In the genomic region with DNA sequence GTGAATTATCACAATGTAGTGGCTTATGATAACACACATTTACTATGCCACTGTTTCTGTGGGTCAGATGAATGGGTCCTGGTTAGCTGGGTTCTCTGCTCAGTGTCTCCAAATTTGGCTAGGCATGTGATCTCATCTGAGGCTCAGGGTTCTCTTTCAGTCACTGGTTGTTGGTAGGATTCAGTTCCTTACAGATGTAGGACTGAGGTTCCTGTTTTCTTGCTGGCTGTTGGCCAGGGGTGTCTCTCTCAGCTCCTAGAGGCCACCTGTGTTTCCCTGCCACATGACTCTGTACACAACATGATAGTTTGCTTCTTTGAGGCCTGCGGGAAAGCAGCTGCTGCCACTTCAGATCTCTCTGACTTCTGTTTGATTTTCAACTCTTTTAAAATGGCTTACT, we compare ENCODE assay signal across 8 cellular contexts. TPM values are rescaled to one million over a fixed set of nuclear protein-coding genes. Genes with fewer than 3 reads are reported as not detected.
DNase-seq lines count a peak whose midpoint lies in the region; ATAC-seq and TF ChIP-seq lines count a peak whose summit lies in the region.

No MANE protein-coding gene starts in this region.

- H3K4me3 ChIP-seq in choroid plexus epithelial cell (ENCODE audit: low read depth, low read length) (no peak overlapping the region), SK-N-SH (ENCODE audit: low read depth in 2 of 2, low read length in 1 of 2) (no peak overlapping the region)

- peak in 1 of 2 donors; percentile 42 for DNase-seq in activated T-cell treated with anti-CD3 and anti-CD28 coated beads, Interleukin-2, amount 50 U/mL, for 72 hours
- DNase-seq in activated T-cell treated with anti-CD3 and anti-CD28 coated beads for 4 hours (no peak), NCI-H2171 (lab: John Stamatoyannopoulos, UW) (peak; percentile 36), choroid plexus epithelial cell (ENCODE audit: low read depth) (peak; percentile 24), putamen (ENCODE audit: low spot score) (peak; percentile 50), HK-2 (ENCODE audit: unreplicated experiment) (no peak), SK-N-SH (no peak)

- H3K9ac ChIP-seq in SK-N-SH = no peak overlapping the region

- H3K79me2 ChIP-seq in SK-N-SH (ENCODE audit: insufficient read depth) = peaks cover 95% of the 10 kb centered on the region

- H3K4me1 ChIP-seq in SK-N-SH (ENCODE audit: control insufficient read depth in 1 of 2, insufficient read depth in 2 of 2, low read depth in 1 of 2, low read length in 1 of 2) = peaks cover 4% of the 10 kb centered on the region in 2 experiments; a peak in 3 of 4 replicates

- no peak overlapping the region for H3K27ac ChIP-seq in SK-N-SH (ENCODE audit: low read depth in 2 of 2, low read length in 1 of 2)

- peak overlapping the region; percentile 95 for H3K27ac Mint-ChIP-seq in activated T-cell treated with anti-CD3 and anti-CD28 coated beads, Interleukin-2, amount 50 U/mL, for 72 hours

- peak overlapping the region; percentile 63 to 90 for H3K4me3 Mint-ChIP-seq in activated T-cell treated with anti-CD3 and anti-CD28 coated beads, Interleukin-2, amount 50 U/mL, for 72 hours

- no peak overlapping the region for H2AFZ ChIP-seq in SK-N-SH (ENCODE audit: low read depth)

- no peaks in the 10 kb centered on the region for H4K20me1 ChIP-seq in SK-N-SH (ENCODE audit: insufficient read depth)

- no peak overlapping the region for H3K4me2 ChIP-seq in SK-N-SH

- peaks cover 76 to 86% of the 10 kb centered on the region in 2 experiments for H3K36me3 ChIP-seq in SK-N-SH (replicated peaks in 1 of 2; ENCODE audit: control insufficient read depth in 1 of 2, insufficient read depth in 2 of 2, low read length in 1 of 2)

- H3F3A ChIP-seq in SK-N-SH (replicated peaks; ENCODE audit: insufficient read depth) = no peaks in the 10 kb centered on the region

- no peaks in the 10 kb centered on the region for H3K9me2 ChIP-seq in SK-N-SH

- peaks cover 83% of the 10 kb centered on the region for H3K4me1 Mint-ChIP-seq in activated T-cell treated with anti-CD3 and anti-CD28 coated beads, Interleukin-2, amount 50 U/mL, for 72 hours (ENCODE audit: low read depth)

- H3K36me3 Mint-ChIP-seq in activated T-cell treated with anti-CD3 and anti-CD28 coated beads, Interleukin-2, amount 50 U/mL, for 72 hours (ENCODE audit: insufficient read depth in 2 of 2) = peaks cover 17 to 38% of the 10 kb centered on the region in 2 donors

- no peak for TF ChIP-seq CTCF in choroid plexus epithelial cell (conservative IDR thresholded peaks at IDR 0.05; ENCODE audit: low read depth, low read length)
- no peak for TF ChIP-seq CTCF in SK-N-SH (IDR thresholded peaks at IDR 0.05)

- CTCF ChIA-PET in SK-N-SH (lab: Yijun Ruan, JAX) = no interaction called here

- no peaks in the 10 kb centered on the region for H3K27me3 ChIP-seq in SK-N-SH (ENCODE audit: insufficient read depth)

- TF ChIP-seq RAD21 in SK-N-SH (IDR thresholded peaks at IDR 0.05; ENCODE audit: low read length) = no peak

- WGBS in SK-N-SH (ENCODE audit: low lambda C conversion rate) = 93% methylated on average over 1 of the region's 1 CpG

- no peaks in the 10 kb centered on the region for H3K9me3 Mint-ChIP-seq in activated T-cell treated with anti-CD3 and anti-CD28 coated beads, Interleukin-2, amount 50 U/mL, for 72 hours

- TF ChIP-seq EP300 in SK-N-SH (IDR thresholded peaks at IDR 0.05; ENCODE audit: borderline replicate concordance in 1 of 2, low read depth in 1 of 2, low read length in 1 of 2) = no peak

- no peaks in the 10 kb centered on the region for H3K9me3 ChIP-seq in SK-N-SH

- no peaks in the 10 kb centered on the region for H3K27me3 Mint-ChIP-seq in activated T-cell treated with anti-CD3 and anti-CD28 coated beads, Interleukin-2, amount 50 U/mL, for 72 hours (ENCODE audit: low read depth)

- peak; percentile 74 to 78 for ATAC-seq in activated T-cell treated with anti-CD3 and anti-CD28 coated beads, Interleukin-2, amount 50 U/mL, for 72 hours (replicated peaks in 1 of 2)
- peak; percentile 89 for ATAC-seq in HG02870 (IDR thresholded peaks at IDR 0.05; ENCODE audit: unreplicated experiment)

- POLR2A ChIA-PET in SK-N-SH (lab: Yijun Ruan, JAX) = no interaction called here

TF ChIP-seq in SK-N-SH, 30 proteins besides CTCF, POLR2A, EP300 and RAD21:
- TF ChIP-seq, protein P1, sequence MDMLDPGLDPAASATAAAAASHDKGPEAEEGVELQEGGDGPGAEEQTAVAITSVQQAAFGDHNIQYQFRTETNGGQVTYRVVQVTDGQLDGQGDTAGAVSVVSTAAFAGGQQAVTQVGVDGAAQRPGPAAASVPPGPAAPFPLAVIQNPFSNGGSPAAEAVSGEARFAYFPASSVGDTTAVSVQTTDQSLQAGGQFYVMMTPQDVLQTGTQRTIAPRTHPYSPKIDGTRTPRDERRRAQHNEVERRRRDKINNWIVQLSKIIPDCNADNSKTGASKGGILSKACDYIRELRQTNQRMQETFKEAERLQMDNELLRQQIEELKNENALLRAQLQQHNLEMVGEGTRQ (IDR thresholded peaks at IDR 0.05; ENCODE audit: borderline replicate concordance, low read depth, low read length) = no peak
- TF ChIP-seq CHD2 (IDR thresholded peaks at IDR 0.05; ENCODE audit: low read length, partially characterized antibody) (no peak), ELF1 (IDR thresholded peaks at IDR 0.05) (no peak), YY1 (IDR thresholded peaks at IDR 0.05; ENCODE audit: low read depth) (no peak), SIN3A (IDR thresholded peaks at IDR 0.05; ENCODE audit: borderline replicate concordance, low read depth, low read length) (no peak), FOSL2 (IDR thresholded peaks at IDR 0.05; ENCODE audit: borderline replicate concordance, low read depth) (no peak), TAF1 (IDR thresholded peaks at IDR 0.05; ENCODE audit: borderline replicate concordance, low read depth, low read length) (no peak), NRF1 (IDR thresholded peaks at IDR 0.05; ENCODE audit: low read depth, low read length) (no peak), RXRA (IDR thresholded peaks at IDR 0.05; ENCODE audit: borderline replicate concordance, low read depth) (no peak), MXI1 (IDR thresholded peaks at IDR 0.05; ENCODE audit: low read depth, low read length) (no peak), EZH2phosphoT487 (IDR thresholded peaks at IDR 0.05; ENCODE audit: borderline replicate concordance, low read depth) (no peak), RFX5 (IDR thresholded peaks at IDR 0.05; ENCODE audit: low read length) (no peak), GABPA (IDR thresholded peaks at IDR 0.05; ENCODE audit: low read depth) (no peak), IRF3 (IDR thresholded peaks at IDR 0.05; ENCODE audit: low read depth, low read length) (no peak)
- TF ChIP-seq, protein P2, sequence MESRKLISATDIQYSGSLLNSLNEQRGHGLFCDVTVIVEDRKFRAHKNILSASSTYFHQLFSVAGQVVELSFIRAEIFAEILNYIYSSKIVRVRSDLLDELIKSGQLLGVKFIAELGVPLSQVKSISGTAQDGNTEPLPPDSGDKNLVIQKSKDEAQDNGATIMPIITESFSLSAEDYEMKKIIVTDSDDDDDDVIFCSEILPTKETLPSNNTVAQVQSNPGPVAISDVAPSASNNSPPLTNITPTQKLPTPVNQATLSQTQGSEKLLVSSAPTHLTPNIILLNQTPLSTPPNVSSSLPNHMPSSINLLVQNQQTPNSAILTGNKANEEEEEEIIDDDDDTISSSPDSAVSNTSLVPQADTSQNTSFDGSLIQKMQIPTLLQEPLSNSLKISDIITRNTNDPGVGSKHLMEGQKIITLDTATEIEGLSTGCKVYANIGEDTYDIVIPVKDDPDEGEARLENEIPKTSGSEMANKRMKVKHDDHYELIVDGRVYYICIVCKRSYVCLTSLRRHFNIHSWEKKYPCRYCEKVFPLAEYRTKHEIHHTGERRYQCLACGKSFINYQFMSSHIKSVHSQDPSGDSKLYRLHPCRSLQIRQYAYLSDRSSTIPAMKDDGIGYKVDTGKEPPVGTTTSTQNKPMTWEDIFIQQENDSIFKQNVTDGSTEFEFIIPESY (IDR thresholded peaks at IDR 0.05; ENCODE audit: borderline replicate concordance, low read depth) = no peak

RNA-seq across cellular contexts. Expression of gene NFX1, which starts 7.1 kb away (rescaled TPM):
- total RNA-seq in activated T-cell treated with anti-CD3 and anti-CD28 coated beads, Interleukin-2, amount 50 U/mL, for 72 hours = 10 to 100 TPM; 31.2 to 40.3 TPM
- 19.6 and 27.6 TPM in 2 replicates for polyA plus RNA-seq in SK-N-SH (2012; rRNA removed)
- polyA plus RNA-seq in SK-N-SH (2012; cell fraction: cytosol; rRNA removed) = 17.3 and 18.6 TPM in 2 replicates
- 30.8 and 45.4 TPM in 2 replicates for polyA plus RNA-seq in SK-N-SH (2012; cell fraction: nucleus; rRNA removed)

RNA-seq across cellular contexts. Expression of gene CHMP5, which starts 32.6 kb away (rescaled TPM):
- total RNA-seq in activated T-cell treated with anti-CD3 and anti-CD28 coated beads, Interleukin-2, amount 50 U/mL, for 72 hours = 100 to 1,000 TPM in 1 of 2 donors, 10 to 100 TPM in 1; 76.5 to 112 TPM
- 88.3 and 112 TPM in 2 replicates for polyA plus RNA-seq in SK-N-SH (2012; rRNA removed)
- 142 and 205 TPM in 2 replicates for polyA plus RNA-seq in SK-N-SH (2012; cell fraction: cytosol; rRNA removed)
- polyA plus RNA-seq in SK-N-SH (2012; cell fraction: nucleus; rRNA removed) = 32.2 and 59.9 TPM in 2 replicates

RNA-seq across cellular contexts. Expression of gene BAG1, which starts 32.9 kb away (rescaled TPM):
- 10 to 100 TPM; 52.5 to 60.3 TPM for total RNA-seq in activated T-cell treated with anti-CD3 and anti-CD28 coated beads, Interleukin-2, amount 50 U/mL, for 72 hours
- 40.0 and 49.9 TPM in 2 replicates for polyA plus RNA-seq in SK-N-SH (2012; rRNA removed)
- 53.2 and 62.9 TPM in 2 replicates for polyA plus RNA-seq in SK-N-SH (2012; cell fraction: cytosol; rRNA removed)
- polyA plus RNA-seq in SK-N-SH (2012; cell fraction: nucleus; rRNA removed) = 21.4 and 31.7 TPM in 2 replicates

RNA-seq across cellular contexts. Expression of gene SPINK4, which starts 57.5 kb away (rescaled TPM):
- not detected for total RNA-seq in activated T-cell treated with anti-CD3 and anti-CD28 coated beads, Interleukin-2, amount 50 U/mL, for 72 hours
- not detected in 2 replicates for polyA plus RNA-seq in SK-N-SH (2012; rRNA removed)
- polyA plus RNA-seq in SK-N-SH (2012; cell fraction: cytosol; rRNA removed) = 0.14 and 0.16 TPM in 2 replicates
- polyA plus RNA-seq in SK-N-SH (2012; cell fraction: nucleus; rRNA removed) = not detected in 2 replicates

Comparison
In these comparisons a context has a peak if more than half of its experiments do, and no peak if none do; other contexts are left out.
1. DNase-seq: peak in NCI-H2171 (single experiment), choroid plexus epithelial cell (single experiment) and putamen (single experiment); none in activated T-cell treated with anti-CD3 and anti-CD28 coated beads for 4 hours (single experiment), HK-2 (single experiment) and SK-N-SH (single experiment).